ENCODE assay signal across 12 cellular contexts in the genomic region with DNA sequence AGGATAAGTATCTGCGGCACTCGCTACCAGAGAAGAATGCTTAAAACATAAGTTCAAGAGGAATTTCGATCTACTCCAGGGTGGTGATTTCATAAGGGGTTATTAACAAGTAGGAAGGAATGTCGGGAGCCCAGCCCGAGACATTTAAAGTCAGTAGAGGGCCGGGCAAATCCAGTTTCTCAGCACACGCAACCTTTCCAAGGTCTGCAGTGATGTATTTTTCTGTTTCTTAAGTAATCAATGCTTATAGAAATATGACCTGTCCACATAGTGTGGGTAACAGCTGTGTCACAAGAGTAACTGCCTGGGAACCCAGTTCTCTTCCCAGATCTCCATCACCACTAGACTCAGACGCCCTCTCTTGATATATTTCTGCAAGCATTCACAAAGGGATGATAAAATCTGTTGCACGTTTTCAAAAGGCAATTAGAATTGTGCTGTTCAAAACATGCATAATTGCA.
DNase-seq lines count a peak whose midpoint lies in the region; ATAC-seq and TF ChIP-seq lines count a peak whose summit lies in the region.
"Had no signal": no experiment of that assay in that cellular context is flagged by ENCODE, and none has a peak within 500 bp of the region (broad histone marks: within the 10 kb centered on the region; RNA-seq: fewer than 3 reads in every experiment).

No MANE protein-coding gene starts in this region.

- H3K9ac ChIP-seq in HCT116 (ENCODE audit: low read length): peak overlapping the region; percentile 69

- no peak for TF ChIP-seq POLR2A in HCT116 (IDR thresholded peaks at IDR 0.05; ENCODE audit: borderline replicate concordance, extremely low read depth, insufficient read depth, insufficient read length)

- peaks cover 15 to 28% of the 10 kb centered on the region in 2 donors for H3K4me1 Mint-ChIP-seq in stimulated activated naive B cell treated with anti-CD40 and anti-IgM and Interleukin-4, amounts not matched to agents 10 μg/mL and 1 μg/mL and 100 μg/mL, for 72 hours
- H3K4me1 Mint-ChIP-seq: naive thymus-derived CD8-positive, alpha-beta T cell had no signal

- H2AFZ ChIP-seq in HCT116 (ENCODE audit: low read depth, low read length, poor library complexity, severe bottlenecking): peak overlapping the region; percentile 79

- no peaks in the 10 kb centered on the region for H3K9me3 Mint-ChIP-seq in stimulated activated naive B cell treated with anti-CD40 and anti-IgM and Interleukin-4, amounts not matched to agents 10 μg/mL and 1 μg/mL and 100 μg/mL, for 72 hours
- H3K9me3 Mint-ChIP-seq: activated T-cell treated with anti-CD3 and anti-CD28 coated beads, Interleukin-2, amount 50 U/mL, for 4 hours; naive thymus-derived CD8-positive, alpha-beta T cell; stimulated activated memory B cell treated with anti-CD40 and anti-IgM and Interleukin-4, amounts not matched to agents 10 μg/mL and 1 μg/mL and 100 μg/mL, for 72 hours had no signal

- H3K36me3 ChIP-seq in HCT116 (ENCODE audit: control insufficient read depth in 1 of 2, insufficient read depth in 2 of 2, low read length in 2 of 2): no peaks in the 10 kb centered on the region
- no peaks in the 10 kb centered on the region for H3K36me3 ChIP-seq in ascending aorta

- CTCF ChIA-PET in HCT116 (lab: Charles Lee): interaction anchor here (2.9 kb wide), 1 partner anchor 9 kb away, joined by 12 read pairs; no protein-coding TSS in a partner anchor

- H3K27ac Mint-ChIP-seq in stimulated activated naive B cell treated with anti-CD40 and anti-IgM and Interleukin-4, amounts not matched to agents 10 μg/mL and 1 μg/mL and 100 μg/mL, for 72 hours: no peak overlapping the region
- H3K27ac Mint-ChIP-seq: naive thymus-derived CD8-positive, alpha-beta T cell; stimulated activated memory B cell treated with anti-CD40 and anti-IgM and Interleukin-4, amounts not matched to agents 10 μg/mL and 1 μg/mL and 100 μg/mL, for 72 hours had no signal

- intact Hi-C loops in HCT116 (cut with micrococcal nuclease) (loop anchor here (5.0 kb wide), 1 partner anchor 57 kb away; no protein-coding TSS in a partner anchor), ascending aorta (cut with DNase I) (loop anchor here (5.0 kb wide), 1 partner anchor 227 kb away; no protein-coding TSS in a partner anchor)

- POLR2A ChIA-PET in HCT116 (lab: Charles Lee): interaction anchor here (0.6 to 1.4 kb wide), 4 partner anchors 9 to 632 kb away, joined by 3 to 4 read pairs (median 4); no protein-coding TSS in a partner anchor

- H3K27me3 ChIP-seq in HCT116 (ENCODE audit: insufficient read depth, low read length): no peaks in the 10 kb centered on the region
- no peaks in the 10 kb centered on the region for H3K27me3 ChIP-seq in ascending aorta

- H3K9me3 ChIP-seq in HCT116 (ENCODE audit: control insufficient read depth in 1 of 2, insufficient read depth in 1 of 2, low read depth in 1 of 2, low read length in 2 of 2) (no peaks in the 10 kb centered on the region), ascending aorta (no peaks in the 10 kb centered on the region)

- H3K27ac ChIP-seq in HCT116 (ENCODE audit: low read depth, low read length) (peak overlapping the region; percentile 56), ascending aorta (peak overlapping the region; percentile 70 to 72), temporal lobe (ENCODE audit: low read depth, low read length) (peak overlapping the region; percentile 21)

- H3K9me2 ChIP-seq in HCT116 (ENCODE audit: insufficient read depth): no peaks in the 10 kb centered on the region

- RAD21 ChIA-PET in HCT116 (lab: Charles Lee; ENCODE audit: low non-redundant PET in 1 of 2, low total read pairs in 2 of 2, uncharacterized antibody in 2 of 2, unreplicated experiment in 2 of 2): no interaction called here

- TF ChIP-seq CTCF in HCT116 (IDR thresholded peaks at IDR 0.05 in 2 of 3, conservative IDR thresholded peaks at IDR 0.05 in 1 of 3; ENCODE audit: borderline replicate concordance in 1 of 3, insufficient read depth in 1 of 3, low read depth in 2 of 3, low read length in 2 of 3) (0 out of 6 replicates have a peak, but pooled peaks of 1 of the 3 experiments have one; percentile 6), ascending aorta (IDR thresholded peaks at IDR 0.05) (peak in 1 of 3 experiments; percentile 15)

- ATAC-seq in HCT116 (peak; percentile 10), HG03442 (IDR thresholded peaks at IDR 0.05; ENCODE audit: unreplicated experiment) (no peak)
- ATAC-seq in stimulated activated naive B cell treated with anti-CD40 and anti-IgM and Interleukin-4, amounts not matched to agents 10 μg/mL and 1 μg/mL and 100 μg/mL, for 72 hours (replicated peaks): no peak
- ATAC-seq: activated T-cell treated with anti-CD3 and anti-CD28 coated beads, Interleukin-2, amount 50 U/mL, for 4 hours; naive thymus-derived CD8-positive, alpha-beta T cell; stimulated activated memory B cell treated with anti-CD40 and anti-IgM and Interleukin-4, amounts not matched to agents 10 μg/mL and 1 μg/mL and 100 μg/mL, for 72 hours had no signal

- H3K36me3 Mint-ChIP-seq in stimulated activated naive B cell treated with anti-CD40 and anti-IgM and Interleukin-4, amounts not matched to agents 10 μg/mL and 1 μg/mL and 100 μg/mL, for 72 hours: no peaks in the 10 kb centered on the region
- H3K36me3 Mint-ChIP-seq: naive thymus-derived CD8-positive, alpha-beta T cell; stimulated activated memory B cell treated with anti-CD40 and anti-IgM and Interleukin-4, amounts not matched to agents 10 μg/mL and 1 μg/mL and 100 μg/mL, for 72 hours had no signal

- H3K4me1 ChIP-seq in HCT116 (ENCODE audit: control insufficient read depth in 1 of 2, insufficient read depth in 2 of 2, low read length in 2 of 2) (peaks cover 44 to 96% of the 10 kb centered on the region in 2 experiments), ascending aorta (peaks cover 0 to 18% of the 10 kb centered on the region in 2 donors)

- peak overlapping the region; percentile 25 to 49 for H3K4me3 ChIP-seq in HCT116 (replicated peaks in 1 of 2; ENCODE audit: low read depth in 1 of 2, low read length in 2 of 2)
- H3K4me3 ChIP-seq in ascending aorta: peak overlapping the region; percentile 23 to 30

- no peaks in the 10 kb centered on the region for H3K79me2 ChIP-seq in HCT116 (ENCODE audit: insufficient read depth, low read length)

- no peak overlapping the region for H3K4me3 Mint-ChIP-seq in stimulated activated naive B cell treated with anti-CD40 and anti-IgM and Interleukin-4, amounts not matched to agents 10 μg/mL and 1 μg/mL and 100 μg/mL, for 72 hours
- H3K4me3 Mint-ChIP-seq: activated T-cell treated with anti-CD3 and anti-CD28 coated beads, Interleukin-2, amount 50 U/mL, for 4 hours; naive thymus-derived CD8-positive, alpha-beta T cell; stimulated activated memory B cell treated with anti-CD40 and anti-IgM and Interleukin-4, amounts not matched to agents 10 μg/mL and 1 μg/mL and 100 μg/mL, for 72 hours had no signal

- no TSS peak for BruUV-seq in HCT116 (replicated peaks; lab: Mats Ljungman, UMichigan)

- peak; percentile 41; the same call in 1 of the 2 replicates for TF ChIP-seq RAD21 in HCT116 (IDR thresholded peaks at IDR 0.05; ENCODE audit: low read depth)

- DNase-seq in HCT116 (ENCODE audit: low read depth, low spot score) (peak; percentile 37), ascending aorta (ENCODE audit: low spot score in 2 of 2) (no peak), iris pigment epithelial cell (ENCODE audit: low read depth) (peak; percentile 90), GM19238 (ENCODE audit: insufficient read length, low spot score) (no peak), T-helper 9 cell (no peak)
- DNase-seq in stimulated activated naive B cell treated with anti-CD40 and anti-IgM and Interleukin-4, amounts not matched to agents 10 μg/mL and 1 μg/mL and 100 μg/mL, for 72 hours: no peak
- DNase-seq: activated T-cell treated with anti-CD3 and anti-CD28 coated beads, Interleukin-2, amount 50 U/mL, for 4 hours; naive thymus-derived CD8-positive, alpha-beta T cell; NCI-H1436 treated with DMSO at 0.1 percent for 48 hours had no signal

- peak overlapping the region; percentile 73 for H3K4me2 ChIP-seq in HCT116 (ENCODE audit: low read length)

- peaks cover 41% of the 10 kb centered on the region in 2 donors for H3K27me3 Mint-ChIP-seq in stimulated activated naive B cell treated with anti-CD40 and anti-IgM and Interleukin-4, amounts not matched to agents 10 μg/mL and 1 μg/mL and 100 μg/mL, for 72 hours

- H4K20me1 ChIP-seq in HCT116 (ENCODE audit: insufficient read depth): no peaks in the 10 kb centered on the region

TF ChIP-seq in HCT116, 20 proteins besides CTCF, POLR2A, EP300 and RAD21:
- TF ChIP-seq CBX3 (IDR thresholded peaks at IDR 0.05; ENCODE audit: low read depth): no peak
- TF ChIP-seq, protein P1, sequence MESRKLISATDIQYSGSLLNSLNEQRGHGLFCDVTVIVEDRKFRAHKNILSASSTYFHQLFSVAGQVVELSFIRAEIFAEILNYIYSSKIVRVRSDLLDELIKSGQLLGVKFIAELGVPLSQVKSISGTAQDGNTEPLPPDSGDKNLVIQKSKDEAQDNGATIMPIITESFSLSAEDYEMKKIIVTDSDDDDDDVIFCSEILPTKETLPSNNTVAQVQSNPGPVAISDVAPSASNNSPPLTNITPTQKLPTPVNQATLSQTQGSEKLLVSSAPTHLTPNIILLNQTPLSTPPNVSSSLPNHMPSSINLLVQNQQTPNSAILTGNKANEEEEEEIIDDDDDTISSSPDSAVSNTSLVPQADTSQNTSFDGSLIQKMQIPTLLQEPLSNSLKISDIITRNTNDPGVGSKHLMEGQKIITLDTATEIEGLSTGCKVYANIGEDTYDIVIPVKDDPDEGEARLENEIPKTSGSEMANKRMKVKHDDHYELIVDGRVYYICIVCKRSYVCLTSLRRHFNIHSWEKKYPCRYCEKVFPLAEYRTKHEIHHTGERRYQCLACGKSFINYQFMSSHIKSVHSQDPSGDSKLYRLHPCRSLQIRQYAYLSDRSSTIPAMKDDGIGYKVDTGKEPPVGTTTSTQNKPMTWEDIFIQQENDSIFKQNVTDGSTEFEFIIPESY (IDR thresholded peaks at IDR 0.05; ENCODE audit: extremely low read depth, insufficient replicate concordance, low read length): no peak
- TF ChIP-seq FOSL1 (IDR thresholded peaks at IDR 0.05; ENCODE audit: low read depth): no peak
- no peak for TF ChIP-seq ELF1 (IDR thresholded peaks at IDR 0.05; ENCODE audit: borderline replicate concordance, low read depth)

Comparison
In these comparisons a context has a peak if more than half of its experiments do, and no peak if none do; other contexts are left out.
1. DNase-seq: peak in HCT116 (single experiment) and iris pigment epithelial cell (single experiment); none in ascending aorta (0 of 2), stimulated activated naive B cell treated with anti-CD40 and anti-IgM and Interleukin-4, amounts not matched to agents 10 μg/mL and 1 μg/mL and 100 μg/mL, for 72 hours (single experiment), GM19238 (single experiment) and T-helper 9 cell (single experiment).
2. H3K27ac ChIP-seq: peak in every context shown above with its lines; median percentile 71 in ascending aorta; 56 in HCT116; 21 in temporal lobe.